In the genomic region with DNA sequence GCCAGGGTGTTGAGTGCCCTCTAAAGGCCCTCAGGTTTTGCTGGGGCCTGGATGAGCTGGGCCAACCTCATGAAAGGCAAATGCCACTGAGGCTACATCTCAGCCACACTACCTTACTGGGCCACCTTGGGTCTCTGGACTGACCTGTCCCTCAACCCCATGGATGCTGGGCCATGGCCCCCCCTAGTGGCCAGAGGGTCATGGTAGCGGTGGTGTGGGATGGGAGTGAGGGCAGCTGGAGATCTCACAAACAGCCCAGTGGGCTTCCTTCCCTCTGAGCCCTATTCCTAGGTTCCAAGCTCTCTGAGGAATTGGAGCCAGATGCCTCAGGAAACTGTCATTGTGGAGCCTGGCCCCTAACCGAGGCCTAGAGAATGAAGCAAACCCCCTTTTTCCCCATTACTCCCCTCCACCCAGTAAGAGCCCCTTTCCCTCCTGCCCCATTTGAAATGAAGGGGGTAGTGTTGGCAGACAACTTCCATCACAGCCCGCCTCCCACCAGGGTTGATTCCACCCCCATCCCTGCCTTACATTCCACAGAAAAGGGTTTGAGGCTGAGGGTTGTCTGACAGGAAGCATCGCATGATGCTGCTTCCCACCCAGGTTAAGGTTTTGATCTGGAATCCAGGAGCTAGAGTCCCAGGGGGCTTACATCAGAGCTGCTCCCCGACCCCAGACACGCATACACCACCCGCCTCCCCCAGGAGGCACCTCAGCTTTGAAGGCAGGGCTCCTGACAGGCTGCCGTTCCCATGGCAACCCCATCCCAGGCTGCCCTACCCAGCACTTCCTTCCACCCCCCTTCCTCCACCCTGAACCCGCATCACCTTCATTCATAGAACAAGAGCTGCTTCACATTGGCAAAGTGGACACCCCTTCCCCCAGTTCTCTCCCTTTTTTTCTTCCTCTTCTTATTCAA, we compare ENCODE assay signal across 8 cellular contexts.
DNase-seq lines count a peak whose midpoint lies in the region; ATAC-seq lines count a peak whose summit lies in the region.

No MANE protein-coding gene starts in this region.

- peak; percentile 58 for ATAC-seq in GM19468 (IDR thresholded peaks at IDR 0.05; ENCODE audit: extremely low read depth, unreplicated experiment)
- ATAC-seq in right cardiac atrium: peak; percentile 62 to 67
- no peak for ATAC-seq in GM21723 (IDR thresholded peaks at IDR 0.05; ENCODE audit: unreplicated experiment)

- no peak overlapping the region for H3K4me3 ChIP-seq in right cardiac atrium (ENCODE audit: low read length)

- intact Hi-C loops in right cardiac atrium (cut with DNase I): loop anchor here (5.0 to 10.0 kb wide), 3 partner anchors 100 to 112 kb away; no protein-coding TSS in a partner anchor

- DNase-seq in AG20443 (ENCODE audit: low spot score): peak; percentile 65
- peak; percentile 12 for DNase-seq in RKO (ENCODE audit: low spot score)
- peak; percentile 22 for DNase-seq in activated naive CD4-positive, alpha-beta T cell treated with anti-CD3 and anti-CD28 coated beads, Interleukin-2, amount 50 U/mL, for 16 hours
- DNase-seq in right cardiac atrium: peak; percentile 51 to 78 (median 74)
- peak; percentile 17 to 18 for DNase-seq in stimulated activated CD4-positive, alpha-beta T cell treated with anti-CD3 and anti-CD28 coated beads, Interleukin-15, amount 100 ng/mL, for 1 hour (ENCODE audit: low read depth in 1 of 2, low spot score in 1 of 2)
- no peak for DNase-seq in NCI-H524 treated with DMSO at 0.1 percent for 48 hours (lab: John Stamatoyannopoulos, UW)

- no peak overlapping the region for H3K27ac ChIP-seq in right cardiac atrium (ENCODE audit: low read length)

- 51% methylated on average over 9 of the region's 9 CpGs for WGBS in right cardiac atrium

- no peaks in the 10 kb centered on the region for H3K9me3 ChIP-seq in right cardiac atrium (ENCODE audit: control insufficient read depth, low read length)

- H3K27me3 ChIP-seq in right cardiac atrium (ENCODE audit: control insufficient read depth, insufficient read depth): no peaks in the 10 kb centered on the region

- peaks cover 4% of the 10 kb centered on the region for H3K4me1 ChIP-seq in right cardiac atrium (ENCODE audit: control insufficient read depth, insufficient read depth, low read length)
